In the genomic region with DNA sequence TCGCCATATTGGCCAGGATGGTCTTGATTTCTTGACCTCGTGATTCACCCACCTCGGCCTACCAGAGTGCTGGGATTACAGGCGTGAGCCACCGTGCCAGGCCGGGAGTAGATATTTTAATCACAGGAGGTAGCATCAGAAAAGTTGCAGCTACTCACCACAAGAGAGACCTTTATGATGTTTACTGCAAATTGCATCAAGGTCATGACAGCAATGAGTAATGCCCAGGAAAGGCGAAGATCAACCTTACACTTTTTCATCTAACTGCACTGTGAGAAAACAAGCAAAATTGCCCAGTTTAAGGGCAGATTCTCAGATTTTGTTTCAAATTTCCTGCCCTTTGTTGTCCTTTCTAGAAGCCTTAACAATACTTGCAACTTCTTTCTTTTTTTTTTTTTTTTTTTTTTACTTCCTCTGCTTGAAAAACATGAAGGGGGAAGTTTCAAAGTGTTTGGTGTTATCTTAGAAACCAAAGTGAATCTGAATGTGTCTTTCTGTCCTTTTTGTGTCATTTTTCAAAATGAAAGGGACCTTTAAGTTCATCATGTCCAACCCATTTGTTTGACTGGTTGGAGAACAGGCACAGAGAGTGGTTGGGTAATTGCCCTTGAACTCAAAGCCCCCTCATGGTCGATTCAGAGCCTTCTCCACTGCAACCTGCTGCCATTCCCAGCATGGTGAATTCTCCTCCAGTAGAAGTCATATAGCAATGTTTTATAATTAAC, we compare ENCODE assay signal across 8 cellular contexts. TPM values are rescaled to one million over a fixed set of nuclear protein-coding genes. Genes with fewer than 3 reads are reported as not detected.
DNase-seq lines count a peak whose midpoint lies in the region; ATAC-seq lines count a peak whose summit lies in the region.

No MANE protein-coding gene starts in this region.

- H3K4me1 Mint-ChIP-seq in activated naive CD8-positive, alpha-beta T cell (ENCODE audit: low read depth): peaks cover 96% of the 10 kb centered on the region
- H3K4me1 Mint-ChIP-seq in naive B cell: peaks cover 67 to 97% (median 91%) of the 10 kb centered on the region in 3 donors

- peaks cover 39% of the 10 kb centered on the region for H3K36me3 Mint-ChIP-seq in activated naive CD8-positive, alpha-beta T cell
- peaks cover 10 to 19% of the 10 kb centered on the region in 2 donors for H3K36me3 Mint-ChIP-seq in naive B cell

- peak overlapping the region; percentile 97 for H3K27ac Mint-ChIP-seq in activated naive CD8-positive, alpha-beta T cell
- peak overlapping the region; percentile 90 to 100 (median 96) for H3K27ac Mint-ChIP-seq in naive B cell

- no peaks in the 10 kb centered on the region for H3K27me3 Mint-ChIP-seq in activated naive CD8-positive, alpha-beta T cell
- H3K27me3 Mint-ChIP-seq in naive B cell: no peaks in the 10 kb centered on the region

- no peaks in the 10 kb centered on the region for H3K9me3 Mint-ChIP-seq in activated naive CD8-positive, alpha-beta T cell (ENCODE audit: low read depth)
- H3K9me3 Mint-ChIP-seq in naive B cell: no peaks in the 10 kb centered on the region

- in situ Hi-C loops in ACHN (cut with HindIII; ENCODE audit: low pct_ligation_motif_present, low pct_unique_long_range_greater_than_20kb, low sequenced_read_pairs): no loop called here

- ATAC-seq in naive B cell (ENCODE audit: low read depth in 2 of 2) (peak; percentile 44 to 53), HG03565 (IDR thresholded peaks at IDR 0.05; ENCODE audit: unreplicated experiment) (no peak), GM18909 (IDR thresholded peaks at IDR 0.05; ENCODE audit: poor library complexity, unreplicated experiment) (no peak)

- peak overlapping the region; percentile 81 for H3K4me3 Mint-ChIP-seq in activated naive CD8-positive, alpha-beta T cell
- H3K4me3 Mint-ChIP-seq in naive B cell: peak overlapping the region; percentile 68 to 91 (median 82)

- peak; percentile 71 for DNase-seq in ELR (ENCODE audit: low read depth)
- peak; percentile 53 for DNase-seq in NCI-H226
- DNase-seq in naive B cell: no peak
- no peak for DNase-seq in ACHN
- no peak for DNase-seq in middle frontal gyrus (ENCODE audit: extremely low spot score, low spot score)

RNA-seq across cellular contexts. Expression of a gene that starts 25.0 kb away (rescaled TPM):
- 100 to 1,000 TPM in 5 of 6 donors, 10 to 100 TPM in 1; 99.4 to 169 (median 116) TPM for polyA plus RNA-seq in naive B cell (ENCODE audit: low read depth in 6 of 6)

Comparison
In these comparisons a context has a peak if more than half of its experiments do, and no peak if none do; other contexts are left out.
1. DNase-seq: peak in ELR (single experiment) and NCI-H226 (single experiment); none in naive B cell (single experiment), ACHN (single experiment) and middle frontal gyrus (single experiment).
2. ATAC-seq: peak in naive B cell (2 of 2); none in HG03565 (single experiment) and GM18909 (single experiment).